2 cellular contexts compared by ENCODE assay signal in the genomic region with DNA sequence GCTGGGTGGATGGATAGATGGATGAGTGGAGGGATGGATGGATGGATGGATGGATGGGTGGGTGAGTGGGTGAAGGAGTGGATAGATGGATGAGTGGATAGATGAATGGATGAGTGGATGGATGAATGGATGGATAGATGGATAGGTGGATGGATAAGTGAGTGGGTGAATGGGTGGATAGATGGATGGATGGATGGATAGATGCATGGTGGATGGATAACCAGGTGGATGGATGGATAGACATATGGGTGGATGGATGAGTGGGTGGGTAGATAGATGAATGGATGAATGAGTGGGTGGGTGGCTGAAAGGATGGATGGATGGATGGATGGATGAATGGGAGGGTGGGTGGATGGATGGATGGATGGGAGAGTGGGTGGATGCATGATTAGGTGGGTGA.
TF ChIP-seq lines count a peak whose summit lies in the region.

No MANE protein-coding gene starts in this region.

TF ChIP-seq in HepG2, 621 proteins besides CTCF, POLR2A, EP300 and RAD21:
- TF ChIP-seq ATM (IDR thresholded peaks at IDR 0.05; ENCODE audit: borderline replicate concordance) (peak; percentile 24; the same call in 1 of the 2 replicates), FOXP1 (IDR thresholded peaks at IDR 0.05) (peak; percentile 17; the same call in 1 of the 2 replicates), FOXP1 (CRISPR knock-in tag; IDR thresholded peaks at IDR 0.05) (no peak), RFX5 (IDR thresholded peaks at IDR 0.05; ENCODE audit: low read depth, low read length) (no peak), ZIK1 (CRISPR knock-in tag; IDR thresholded peaks at IDR 0.05; ENCODE audit: borderline replicate concordance, low read depth) (no peak), TGIF2 (CRISPR knock-in tag; IDR thresholded peaks at IDR 0.05) (no peak)
- TF ChIP-seq, protein P1, sequence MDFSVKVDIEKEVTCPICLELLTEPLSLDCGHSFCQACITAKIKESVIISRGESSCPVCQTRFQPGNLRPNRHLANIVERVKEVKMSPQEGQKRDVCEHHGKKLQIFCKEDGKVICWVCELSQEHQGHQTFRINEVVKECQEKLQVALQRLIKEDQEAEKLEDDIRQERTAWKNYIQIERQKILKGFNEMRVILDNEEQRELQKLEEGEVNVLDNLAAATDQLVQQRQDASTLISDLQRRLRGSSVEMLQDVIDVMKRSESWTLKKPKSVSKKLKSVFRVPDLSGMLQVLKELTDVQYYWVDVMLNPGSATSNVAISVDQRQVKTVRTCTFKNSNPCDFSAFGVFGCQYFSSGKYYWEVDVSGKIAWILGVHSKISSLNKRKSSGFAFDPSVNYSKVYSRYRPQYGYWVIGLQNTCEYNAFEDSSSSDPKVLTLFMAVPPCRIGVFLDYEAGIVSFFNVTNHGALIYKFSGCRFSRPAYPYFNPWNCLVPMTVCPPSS (IDR thresholded peaks at IDR 0.05): peak; percentile 34; the same call in 1 of the 2 replicates
- TF ChIP-seq, protein P2, sequence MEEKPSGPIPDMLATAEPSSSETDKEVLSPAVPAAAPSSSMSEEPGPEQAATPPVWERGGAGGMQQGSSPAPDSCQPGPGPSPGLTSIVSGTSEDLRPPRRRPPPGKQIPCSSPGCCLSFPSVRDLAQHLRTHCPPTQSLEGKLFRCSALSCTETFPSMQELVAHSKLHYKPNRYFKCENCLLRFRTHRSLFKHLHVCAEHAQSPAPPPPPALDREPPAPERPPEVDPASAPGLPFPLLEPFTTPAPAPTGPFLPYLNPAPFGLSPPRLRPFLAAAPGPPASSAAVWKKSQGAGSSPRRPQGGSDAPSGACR (CRISPR knock-in tag; IDR thresholded peaks at IDR 0.05): no peak

TF ChIP-seq in H1, 55 proteins besides CTCF, POLR2A, EP300 and RAD21:
- TF ChIP-seq EGR1 (IDR thresholded peaks at IDR 0.05; ENCODE audit: borderline replicate concordance, low read depth, low read length): no peak
